Comparison of ENCODE assay signal across 28 cellular contexts in genomic region chr2:112820343-112820742, GRCh38. TPM values are rescaled to one million over a fixed set of nuclear protein-coding genes. Genes with fewer than 3 reads are reported as not detected.
"Had no signal": no experiment of that assay in that cellular context is flagged by ENCODE, and none has a peak within 500 bp of the region (broad histone marks: within the 10 kb centered on the region; RNA-seq: fewer than 3 reads in every experiment).

No MANE protein-coding gene starts in this region.

- FAIRE-seq: keratinocyte had no signal

- H3K4me1 ChIP-seq: left lung, right atrium auricular region, tibial nerve, uterus had no signal

- H3K36me3 Mint-ChIP-seq: mesothelial cell of epicardium; natural killer cell treated with Interleukin-12 subunit alpha and Interleukin-12 subunit beta and Interleukin-15 and Interleukin-18, amount 100 ng/mL, for 72 hours; stimulated activated memory B cell treated with anti-CD40 and anti-IgM and Interleukin-4, amounts not matched to agents 10 μg/mL and 1 μg/mL and 100 μg/mL, for 72 hours had no signal

- H3K27me3 Mint-ChIP-seq: naive thymus-derived CD4-positive, alpha-beta T cell; natural killer cell treated with Interleukin-12 subunit alpha and Interleukin-12 subunit beta and Interleukin-15 and Interleukin-18, amount 100 ng/mL, for 72 hours; stimulated activated memory B cell treated with anti-CD40 and anti-IgM and Interleukin-4, amounts not matched to agents 10 μg/mL and 1 μg/mL and 100 μg/mL, for 72 hours had no signal

- H3K4me2 ChIP-seq: hepatocyte had no signal

- H3K4me3 ChIP-seq: hepatocyte, left lung, lung, mucosa of descending colon, ovary, right atrium auricular region, skin epidermis, tibial nerve, uterus had no signal

- H3K4me3 Mint-ChIP-seq: mesothelial cell of epicardium; stimulated activated memory B cell treated with anti-CD40 and anti-IgM and Interleukin-4, amounts not matched to agents 10 μg/mL and 1 μg/mL and 100 μg/mL, for 72 hours; stimulated activated naive CD8-positive, alpha-beta T cell treated with anti-CD3 and anti-CD28 coated beads, Interleukin-15, amount 100 ng/mL, for 72 hours; type B pancreatic cell had no signal

- H3K27ac ChIP-seq: hepatocyte, left lung, ovary, right atrium auricular region, skin epidermis, tibial nerve, uterus had no signal

- H3K79me2 ChIP-seq: hepatocyte had no signal

- H3K27me3 ChIP-seq: hepatocyte, left lung, ovary, right atrium auricular region, tibial nerve, uterus had no signal

- H3K9me3 ChIP-seq: left lung, mucosa of descending colon, ovary, right atrium auricular region, uterus had no signal

- ATAC-seq: left cardiac atrium; left lung; mucosa of descending colon; naive thymus-derived CD4-positive, alpha-beta T cell; sciatic nerve had no signal

- H2AFZ ChIP-seq: hepatocyte had no signal

- H3K27ac Mint-ChIP-seq: mesothelial cell of epicardium; progenitor cell of endocrine pancreas; stimulated activated memory B cell treated with anti-CD40 and anti-IgM and Interleukin-4, amounts not matched to agents 10 μg/mL and 1 μg/mL and 100 μg/mL, for 72 hours; stimulated activated naive CD8-positive, alpha-beta T cell treated with anti-CD3 and anti-CD28 coated beads, Interleukin-15, amount 100 ng/mL, for 72 hours; type B pancreatic cell had no signal

- H3K9me3 Mint-ChIP-seq: mesothelial cell of epicardium; stimulated activated memory B cell treated with anti-CD40 and anti-IgM and Interleukin-4, amounts not matched to agents 10 μg/mL and 1 μg/mL and 100 μg/mL, for 72 hours; stimulated activated naive CD8-positive, alpha-beta T cell treated with anti-CD3 and anti-CD28 coated beads, Interleukin-15, amount 100 ng/mL, for 72 hours; type B pancreatic cell had no signal

- H3K36me3 ChIP-seq: left lung, ovary, right atrium auricular region, tibial nerve, uterus had no signal

- DNase-seq: kidney glomerular epithelial cell; left cardiac atrium; left lung; mesendoderm; mucosa of descending colon; ovary; stimulated activated CD4-positive, alpha-beta T cell treated with anti-CD3 and anti-CD28 coated beads, Interleukin-12 subunit alpha, Interleukin-12 subunit beta, amount 100 ng/mL, for 4 hours; stimulated activated CD4-positive, alpha-beta T cell treated with anti-CD3 and anti-CD28 coated beads, Interleukin-4, amount 100 ng/mL, for 4 hours; substantia nigra; uterus had no signal

RNA-seq across cellular contexts. Expression of gene IL1B, which starts 16.2 kb away (rescaled TPM):
- total RNA-seq: myocyte, progenitor cell of endocrine pancreas, pulmonary artery endothelial cell had no signal
- polyA plus RNA-seq: naive thymus-derived CD4-positive, alpha-beta T cell; neural cell had no signal

RNA-seq across cellular contexts. Expression of gene IL1A, which starts 36.0 kb away (rescaled TPM):
- total RNA-seq: left cardiac atrium, mucosa of descending colon, myocyte, right atrium auricular region, temporal lobe had no signal
- polyA plus RNA-seq: naive thymus-derived CD4-positive, alpha-beta T cell had no signal

RNA-seq across cellular contexts. Expression of gene CKAP2L, which starts 55.9 kb away (rescaled TPM):
- total RNA-seq: tibial nerve had no signal
- polyA plus RNA-seq: naive thymus-derived CD4-positive, alpha-beta T cell had no signal
